Comparison of ENCODE assay signal across 14 cellular contexts in genomic region chr5:62719061-62719730, GRCh38.
"Had no signal": no experiment of that assay in that cellular context is flagged by ENCODE, and none has a peak within 500 bp of the region (broad histone marks: within the 10 kb centered on the region; RNA-seq: fewer than 3 reads in every experiment).

No MANE protein-coding gene starts in this region.

- H3K9me3 ChIP-seq: ascending aorta, mucosa of descending colon, neutrophil, thyroid gland had no signal

- H3K27me3 ChIP-seq: ascending aorta, neutrophil, thyroid gland had no signal

- H3K79me2 ChIP-seq: parathyroid adenoma had no signal

- DNase-seq: activated CD4-positive, alpha-beta T cell treated with anti-CD3 and anti-CD28 coated beads, Interleukin-2, amount 10 ng/mL, durations not matched to agents 24 days and 14 days; activated effector memory CD4-positive, alpha-beta T cell treated with Interleukin-2 at 50 U/mL for 16 hours; activated naive CD4-positive, alpha-beta T cell treated with anti-CD3 and anti-CD28 coated beads, Interleukin-2, amount 50 U/mL, for 16 hours; activated T-cell treated with anti-CD3 and anti-CD28 coated beads, Interleukin-2, amount 50 U/mL, for 4 hours; foreskin melanocyte; naive B cell; stimulated activated naive CD4-positive, alpha-beta T cell treated with Interleukin-2 at 50 U/mL for 16 hours; T-helper 9 cell had no signal

- H2AFZ ChIP-seq: parathyroid adenoma had no signal

- H3K4me3 ChIP-seq: ascending aorta, coronary artery, mucosa of descending colon, thyroid gland had no signal

- H3K4me1 ChIP-seq: ascending aorta, parathyroid adenoma, thyroid gland had no signal

- H3K9ac ChIP-seq: parathyroid adenoma had no signal

- H3K36me3 ChIP-seq: ascending aorta, neutrophil, thyroid gland had no signal

- H3K27ac ChIP-seq: ascending aorta, coronary artery, parathyroid adenoma, thyroid gland had no signal
